In the genomic region with DNA sequence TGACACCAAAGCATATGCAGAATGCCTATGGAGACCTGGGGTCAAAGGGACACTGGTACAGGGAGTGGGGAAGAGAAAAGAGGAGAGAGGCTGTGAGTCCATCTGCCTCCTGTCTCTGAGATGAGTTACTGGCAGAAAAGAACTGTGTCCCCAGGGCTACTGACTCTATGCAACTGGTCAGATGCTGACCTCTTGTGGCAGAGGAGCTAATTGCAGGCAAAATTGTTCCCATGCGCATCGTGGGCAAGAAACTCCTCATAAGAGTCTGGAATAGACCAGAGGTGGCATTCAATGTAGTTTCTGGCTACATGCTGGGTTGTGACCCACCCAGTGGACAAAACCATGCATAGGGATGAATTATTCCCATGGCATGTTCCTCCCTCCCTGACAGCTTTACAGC, we compare ENCODE assay signal across 8 cellular contexts. TPM values are rescaled to one million over a fixed set of nuclear protein-coding genes. Genes with fewer than 3 reads are reported as not detected.
DNase-seq lines count a peak whose midpoint lies in the region; ATAC-seq and TF ChIP-seq lines count a peak whose summit lies in the region.

No MANE protein-coding gene starts in this region.

- no peak overlapping the region for H3K9ac ChIP-seq in mesendoderm (ENCODE audit: low read length)

- peak; percentile 70 for DNase-seq in CMK (ENCODE audit: low read depth)
- peak; percentile 26 for DNase-seq in activated CD8-positive, alpha-beta memory T cell treated with anti-CD3 and anti-CD28 coated beads, Interleukin-2, amount 50 U/mL, for 4 hours
- DNase-seq in mesendoderm = peak; percentile 81
- DNase-seq in GM03348 (ENCODE audit: low spot score) = no peak
- no peak for DNase-seq in dermis blood vessel endothelial cell

- no peak overlapping the region for H3K4me2 ChIP-seq in mesendoderm (ENCODE audit: low read length)

- H4K5ac ChIP-seq in mesendoderm (ENCODE audit: low read length) = no peak overlapping the region

- H3K18ac ChIP-seq in mesendoderm (ENCODE audit: low read length) = no peak overlapping the region

- WGBS in mesendoderm (ENCODE audit: extremely low coverage, insufficient coverage, low lambda C conversion rate) = no CpG with 5 or more reads among the region's 2 CpGs

- TF ChIP-seq EP300 in Ishikawa (IDR thresholded peaks at IDR 0.05; ENCODE audit: borderline replicate concordance) = no peak

- H3K4me1 ChIP-seq in mesendoderm (ENCODE audit: control insufficient read depth, low read depth, low read length) = peaks cover 7% of the 10 kb centered on the region

- H3K36me3 ChIP-seq in mesendoderm (ENCODE audit: control insufficient read depth, insufficient read depth, low read length) = no peaks in the 10 kb centered on the region

- H3K27me3 ChIP-seq in mesendoderm (ENCODE audit: insufficient read depth, low read length, poor library complexity) = no peaks in the 10 kb centered on the region

- no peak overlapping the region for H3K4me3 ChIP-seq in mesendoderm (ENCODE audit: low read length)

- H3K79me1 ChIP-seq in mesendoderm (ENCODE audit: low read length) = no peaks in the 10 kb centered on the region

- peak; percentile 55 for TF ChIP-seq RAD21 in Ishikawa (IDR thresholded peaks at IDR 0.05; ENCODE audit: low read depth)

- ATAC-seq in GM21576 (IDR thresholded peaks at IDR 0.05; ENCODE audit: unreplicated experiment) = no peak
- no peak for ATAC-seq in GM18873 (IDR thresholded peaks at IDR 0.05; ENCODE audit: low FRiP score, unreplicated experiment)

- no peak overlapping the region for H2BK120ac ChIP-seq in mesendoderm (ENCODE audit: low read depth, low read length)

- H4K8ac ChIP-seq in mesendoderm (ENCODE audit: low read depth, low read length) = no peak overlapping the region

- H3K56ac ChIP-seq in mesendoderm (ENCODE audit: low read length) = no peak overlapping the region

- H2AK5ac ChIP-seq in mesendoderm (ENCODE audit: low read length) = no peak overlapping the region

- H3K23ac ChIP-seq in mesendoderm (ENCODE audit: low read length) = no peak overlapping the region

- no peaks in the 10 kb centered on the region for H3K79me2 ChIP-seq in mesendoderm (ENCODE audit: control insufficient read depth, insufficient read depth, low read length)

- H2BK15ac ChIP-seq in mesendoderm (replicated peaks; ENCODE audit: low read depth) = no peak overlapping the region

- no peak overlapping the region for H2BK5ac ChIP-seq in mesendoderm (ENCODE audit: low read length)

- no peak overlapping the region for H3K27ac ChIP-seq in mesendoderm (ENCODE audit: low read depth, low read length)

- no peak overlapping the region for H3K4ac ChIP-seq in mesendoderm (ENCODE audit: low read depth, low read length)

TF ChIP-seq in Ishikawa, 13 proteins besides CTCF, POLR2A, EP300 and RAD21:
- TF ChIP-seq TAF1 (IDR thresholded peaks at IDR 0.05; ENCODE audit: low read depth) = no peak
- TF ChIP-seq, protein P1, sequence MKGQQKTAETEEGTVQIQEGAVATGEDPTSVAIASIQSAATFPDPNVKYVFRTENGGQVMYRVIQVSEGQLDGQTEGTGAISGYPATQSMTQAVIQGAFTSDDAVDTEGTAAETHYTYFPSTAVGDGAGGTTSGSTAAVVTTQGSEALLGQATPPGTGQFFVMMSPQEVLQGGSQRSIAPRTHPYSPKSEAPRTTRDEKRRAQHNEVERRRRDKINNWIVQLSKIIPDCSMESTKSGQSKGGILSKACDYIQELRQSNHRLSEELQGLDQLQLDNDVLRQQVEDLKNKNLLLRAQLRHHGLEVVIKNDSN (IDR thresholded peaks at IDR 0.05) = no peak

RNA-seq across cellular contexts. Expression of a gene that starts 26.1 kb away (rescaled TPM):
- polyA plus RNA-seq in mesendoderm (2013, experiment 1 of 2) = 0.98 TPM
- 1.1 TPM for polyA plus RNA-seq in mesendoderm (2013, experiment 2 of 2)
- total RNA-seq in dermis blood vessel endothelial cell = 21.8 and 35.3 TPM in 2 replicates

RNA-seq across cellular contexts. Expression of a gene that starts 47.9 kb away (rescaled TPM):
- polyA plus RNA-seq in mesendoderm (2013, experiment 1 of 2) = 0.94 TPM
- polyA plus RNA-seq in mesendoderm (2013, experiment 2 of 2) = 1.0 TPM
- not detected in 2 replicates for total RNA-seq in dermis blood vessel endothelial cell

Comparison
In these comparisons a context has a peak if more than half of its experiments do, and no peak if none do; other contexts are left out.
1. DNase-seq: peak in CMK (single experiment), activated CD8-positive, alpha-beta memory T cell treated with anti-CD3 and anti-CD28 coated beads, Interleukin-2, amount 50 U/mL, for 4 hours (single experiment) and mesendoderm (single experiment); none in GM03348 (single experiment) and dermis blood vessel endothelial cell (single experiment).